21 cellular contexts compared by ENCODE assay signal in genomic region chr4:109999513-109999912, GRCh38.
"Had no signal": no experiment of that assay in that cellular context is flagged by ENCODE, and none has a peak within 500 bp of the region (broad histone marks: within the 10 kb centered on the region; RNA-seq: fewer than 3 reads in every experiment).

No MANE protein-coding gene starts in this region.

- H3K4me3 Mint-ChIP-seq: activated naive CD4-positive, alpha-beta T cell treated with anti-CD3 and anti-CD28 coated beads, Interleukin-2, amount 10 ng/mL, durations not matched to agents 7 days and 5 days; activated naive CD8-positive, alpha-beta T cell treated with anti-CD3 and anti-CD28 coated beads, Interleukin-2, amount 10 ng/mL, durations not matched to agents 7 days and 5 days; activated T-helper 1 cell treated with anti-CD3 and anti-CD28 coated beads, Interleukin-12 subunit alpha, Interleukin-12 subunit beta, Interleukin-2, Interleukin-4 antibody, amounts not matched to agents 30 ng/mL and 10 ng/mL and 1 ng/mL, durations not matched to agents 14 hours and 24 hours and 36 hours; effector memory CD8-positive, alpha-beta T cell; natural killer cell treated with Interleukin-12 subunit alpha and Interleukin-12 subunit beta and Interleukin-15 and Interleukin-18, amount 100 ng/mL, for 72 hours; T-helper 1 cell treated with Interleukin-12 subunit alpha and Interleukin-12 subunit beta and Interleukin-4 antibody, amounts not matched to agents 30 μg/mL and 1 μg/mL, for 36 hours had no signal

- DNase-seq: activated CD4-positive, alpha-beta T cell treated with anti-CD3 and anti-CD28 coated beads for 48 hours; activated CD4-positive, alpha-beta T cell treated with anti-CD3 and anti-CD28 coated beads, Interleukin-2, amount 50 U/mL, for 48 hours; activated CD8-positive, alpha-beta memory T cell treated with anti-CD3 and anti-CD28 coated beads, Interleukin-2, amount 50 U/mL, for 4 hours; activated effector memory CD4-positive, alpha-beta T cell treated with anti-CD3 and anti-CD28 coated beads, Interleukin-2, amount 50 U/mL, for 16 hours; activated naive CD4-positive, alpha-beta T cell treated with anti-CD3 and anti-CD28 coated beads, Interleukin-2, amount 10 ng/mL, durations not matched to agents 7 days and 5 days; activated naive CD8-positive, alpha-beta T cell treated with anti-CD3 and anti-CD28 coated beads, Interleukin-2, amount 10 ng/mL, durations not matched to agents 7 days and 5 days; activated T-cell treated with anti-CD3 and anti-CD28 coated beads, Interleukin-2, amount 50 U/mL, for 1 hour; cortex of kidney; left lung; lower lobe of right lung; spleen; T-helper 9 cell had no signal

- H3K27ac ChIP-seq: brain microvascular endothelial cell, gastroesophageal sphincter, left lung, lower lobe of right lung, neutrophil, spleen, tibial nerve, WERI-Rb-1 had no signal

- ATAC-seq: gastroesophageal sphincter had no signal

- H3K27me3 ChIP-seq: brain microvascular endothelial cell, gastroesophageal sphincter, neutrophil, tibial nerve had no signal

- H3K36me3 Mint-ChIP-seq: activated naive CD4-positive, alpha-beta T cell treated with anti-CD3 and anti-CD28 coated beads, Interleukin-2, amount 10 ng/mL, durations not matched to agents 7 days and 5 days; activated naive CD8-positive, alpha-beta T cell treated with anti-CD3 and anti-CD28 coated beads, Interleukin-2, amount 10 ng/mL, durations not matched to agents 7 days and 5 days; natural killer cell treated with Interleukin-12 subunit alpha and Interleukin-12 subunit beta and Interleukin-15 and Interleukin-18, amount 100 ng/mL, for 72 hours had no signal

- H3K36me3 ChIP-seq: brain microvascular endothelial cell, gastroesophageal sphincter, left lung, lower lobe of right lung, neutrophil, spleen, tibial nerve, WERI-Rb-1 had no signal

- H3K27ac Mint-ChIP-seq: activated naive CD4-positive, alpha-beta T cell treated with anti-CD3 and anti-CD28 coated beads, Interleukin-2, amount 10 ng/mL, durations not matched to agents 7 days and 5 days; activated naive CD8-positive, alpha-beta T cell treated with anti-CD3 and anti-CD28 coated beads, Interleukin-2, amount 10 ng/mL, durations not matched to agents 7 days and 5 days; activated T-helper 1 cell treated with anti-CD3 and anti-CD28 coated beads, Interleukin-12 subunit alpha, Interleukin-12 subunit beta, Interleukin-2, Interleukin-4 antibody, amounts not matched to agents 30 ng/mL and 10 ng/mL and 1 ng/mL, durations not matched to agents 14 hours and 24 hours and 36 hours; effector memory CD8-positive, alpha-beta T cell; natural killer cell treated with Interleukin-12 subunit alpha and Interleukin-12 subunit beta and Interleukin-15 and Interleukin-18, amount 100 ng/mL, for 72 hours; T-helper 1 cell treated with Interleukin-12 subunit alpha and Interleukin-12 subunit beta and Interleukin-4 antibody, amounts not matched to agents 30 μg/mL and 1 μg/mL, for 36 hours had no signal

- H3K9me3 Mint-ChIP-seq: activated naive CD4-positive, alpha-beta T cell treated with anti-CD3 and anti-CD28 coated beads, Interleukin-2, amount 10 ng/mL, durations not matched to agents 7 days and 5 days; activated naive CD8-positive, alpha-beta T cell treated with anti-CD3 and anti-CD28 coated beads, Interleukin-2, amount 10 ng/mL, durations not matched to agents 7 days and 5 days; activated T-helper 1 cell treated with anti-CD3 and anti-CD28 coated beads, Interleukin-12 subunit alpha, Interleukin-12 subunit beta, Interleukin-2, Interleukin-4 antibody, amounts not matched to agents 30 ng/mL and 10 ng/mL and 1 ng/mL, durations not matched to agents 14 hours and 24 hours and 36 hours; effector memory CD8-positive, alpha-beta T cell; natural killer cell treated with Interleukin-12 subunit alpha and Interleukin-12 subunit beta and Interleukin-15 and Interleukin-18, amount 100 ng/mL, for 72 hours; T-helper 1 cell treated with Interleukin-12 subunit alpha and Interleukin-12 subunit beta and Interleukin-4 antibody, amounts not matched to agents 30 μg/mL and 1 μg/mL, for 36 hours had no signal

- H3K4me3 ChIP-seq: gastroesophageal sphincter, left lung, lower lobe of right lung, spleen, tibial nerve had no signal

- H3K4me1 ChIP-seq: gastroesophageal sphincter, left lung, lower lobe of right lung had no signal

- H3K9me3 ChIP-seq: gastroesophageal sphincter, left lung, lower lobe of right lung, neutrophil, spleen, tibial nerve had no signal
